Comparison of ENCODE assay signal across 10 cellular contexts in the genomic region with DNA sequence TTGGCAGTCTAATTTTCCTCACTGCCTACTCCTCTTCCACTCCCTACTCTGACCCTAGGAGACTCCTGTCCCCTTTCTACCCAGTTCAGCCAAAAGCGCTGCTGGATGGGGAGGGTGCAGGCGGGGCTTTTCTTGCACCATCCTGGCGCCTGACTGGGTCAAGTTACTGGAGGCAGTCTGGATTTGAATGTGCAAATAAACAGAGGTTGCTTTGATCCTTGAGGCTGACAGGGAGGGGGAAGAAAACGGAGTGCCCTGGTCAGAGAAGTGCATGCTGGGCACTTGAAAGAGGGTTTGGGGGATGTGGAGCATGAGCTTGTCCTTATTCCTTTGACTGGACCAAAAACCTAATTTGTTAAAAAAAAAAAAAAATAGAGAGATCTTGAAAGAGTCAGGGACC.
DNase-seq lines count a peak whose midpoint lies in the region; ATAC-seq and TF ChIP-seq lines count a peak whose summit lies in the region.
"Had no signal": no experiment of that assay in that cellular context is flagged by ENCODE, and none has a peak within 500 bp of the region (broad histone marks: within the 10 kb centered on the region; RNA-seq: fewer than 3 reads in every experiment).

No MANE protein-coding gene starts in this region.

- H3K4me3 ChIP-seq in H7 (ENCODE audit: insufficient read depth, low read depth, low read length) = no peak overlapping the region
- no peak overlapping the region for H3K4me3 ChIP-seq in BE2C (ENCODE audit: low read depth, low read length)
- H3K4me3 ChIP-seq: lower lobe of right lung had no signal

- DNase-seq in H7 = peak; percentile 24
- DNase-seq in NCI-H2107 (lab: John Stamatoyannopoulos, UW) = peak; percentile 91
- DNase-seq in fibroblast of gingiva (ENCODE audit: low read depth) = peak; percentile 30
- DNase-seq in posterior cingulate gyrus = peak in 9 of 10 donors; percentile 15 to 88 (median 37)
- no peak for DNase-seq in BE2C
- no peak for DNase-seq in NOMO-1 (lab: John Stamatoyannopoulos, UW; ENCODE audit: unreplicated experiment in 2 of 2)
- DNase-seq: activated T-cell treated with anti-CD3 and anti-CD28 coated beads for 4 hours, lower lobe of right lung, MV-4-11 had no signal

- TF ChIP-seq CTCF in BE2C (IDR thresholded peaks at IDR 0.05; ENCODE audit: low read depth, low read length) = no peak

- no peak for ATAC-seq in GM18870 (IDR thresholded peaks at IDR 0.05; ENCODE audit: unreplicated experiment)

- H3K36me3 ChIP-seq in H7 (replicated peaks; ENCODE audit: control insufficient read depth, insufficient read depth, low read length) (no peaks in the 10 kb centered on the region), BE2C (no peaks in the 10 kb centered on the region)
- H3K36me3 ChIP-seq: lower lobe of right lung had no signal

- H3K4me1 ChIP-seq in BE2C = no peaks in the 10 kb centered on the region
- H3K4me1 ChIP-seq: lower lobe of right lung had no signal

- intact Hi-C loops in posterior cingulate gyrus (cut with DNase I) = loop anchor here (2.0 to 5.0 kb wide), 4 partner anchors 69 to 131 kb away; a partner anchor contains a TSS

- H3K27me3 ChIP-seq in H7 (ENCODE audit: control insufficient read depth, insufficient read depth, low read length) (peaks cover 9% of the 10 kb centered on the region), BE2C (no peaks in the 10 kb centered on the region)

- no peaks in the 10 kb centered on the region for H3K9me3 ChIP-seq in BE2C
- H3K9me3 ChIP-seq: lower lobe of right lung had no signal

Comparison
In these comparisons a context has a peak if more than half of its experiments do, and no peak if none do; other contexts are left out.
1. DNase-seq: peak in H7 (single experiment), NCI-H2107 (single experiment), fibroblast of gingiva (single experiment) and posterior cingulate gyrus (9 of 10); none in BE2C (single experiment) and NOMO-1 (0 of 2).